8 cellular contexts compared by ENCODE assay signal in genomic region chrX:76555816-76556215, GRCh38.
A peak's percentile ranks its signal among the peaks of the same experiment; 100 is the strongest.
DNase-seq lines count a peak whose midpoint lies in the region; ATAC-seq and TF ChIP-seq lines count a peak whose summit lies in the region.

No MANE protein-coding gene starts in this region.

- CTCF ChIA-PET in HEK293 (lab: Yijun Ruan, JAX), result interaction anchor here (0.6 to 4.1 kb wide), 15 partner anchors 11 to 1796 kb away, joined by 3 to 16 read pairs (median 3); no protein-coding TSS in a partner anchor

- no peak for ATAC-seq in GM18502 (IDR thresholded peaks at IDR 0.05; ENCODE audit: poor library complexity, unreplicated experiment)

- no peak overlapping the region for H3K27ac ChIP-seq in HEK293 (ENCODE audit: extremely low read depth, low read depth, low read length)

- POLR2A ChIA-PET in HEK293 (lab: Yijun Ruan, JAX), result no interaction called here

- H3K36me3 ChIP-seq in HEK293 (ENCODE audit: control insufficient read depth in 2 of 2, insufficient read depth in 1 of 2, low read length in 2 of 2), result no peaks in the 10 kb centered on the region

- DNase-seq in DMS153 (lab: John Stamatoyannopoulos, UW), result peak; percentile 1
- no peak for DNase-seq in DMS153 treated with DMSO at 0.1 percent for 48 hours (lab: John Stamatoyannopoulos, UW; ENCODE audit: unreplicated experiment)
- DNase-seq in SHP77 treated with DMSO at 0.1 percent for 48 hours (lab: John Stamatoyannopoulos, UW), result peak; percentile 18
- DNase-seq in iPS DF 4.7 (ENCODE audit: extremely low read depth, low spot score), result peak; percentile 41
- DNase-seq in NCI-H774 (lab: John Stamatoyannopoulos, UW), result no peak
- no peak for DNase-seq in NCI-H1436 (lab: John Stamatoyannopoulos, UW)

- no peak overlapping the region for H3K4me3 ChIP-seq in HEK293 (ENCODE audit: low read depth, low read length)

- H3K9me3 ChIP-seq in HEK293 (ENCODE audit: control insufficient read depth, insufficient read depth, low read depth, low read length), result peaks cover 4% of the 10 kb centered on the region

- TF ChIP-seq CTCF in HEK293 (tag by site-specific recombination; IDR thresholded peaks at IDR 0.05), result no peak

- H3K4me1 ChIP-seq in HEK293 (ENCODE audit: control insufficient read depth, insufficient read depth, low read length), result no peaks in the 10 kb centered on the region

TF ChIP-seq in HEK293, 187 proteins besides CTCF, POLR2A, EP300 and RAD21:
- no peak for TF ChIP-seq ZNF660 (tag by site-specific recombination; IDR thresholded peaks at IDR 0.05)
- TF ChIP-seq ZNF654 (tag by site-specific recombination; IDR thresholded peaks at IDR 0.05; ENCODE audit: low read depth), result peak; percentile 79
- no peak for TF ChIP-seq MZF1 (tag by site-specific recombination; IDR thresholded peaks at IDR 0.05; ENCODE audit: borderline replicate concordance)
- no peak for TF ChIP-seq ZNF580 (tag by site-specific recombination; IDR thresholded peaks at IDR 0.05)

Comparison
In these comparisons a context has a peak if more than half of its experiments do, and no peak if none do; other contexts are left out.
1. DNase-seq: peak in DMS153 (single experiment), SHP77 treated with DMSO at 0.1 percent for 48 hours (single experiment) and iPS DF 4.7 (single experiment); none in DMS153 treated with DMSO at 0.1 percent for 48 hours (single experiment), NCI-H774 (single experiment) and NCI-H1436 (single experiment).